ENCODE assay signal across 8 cellular contexts in the genomic region with DNA sequence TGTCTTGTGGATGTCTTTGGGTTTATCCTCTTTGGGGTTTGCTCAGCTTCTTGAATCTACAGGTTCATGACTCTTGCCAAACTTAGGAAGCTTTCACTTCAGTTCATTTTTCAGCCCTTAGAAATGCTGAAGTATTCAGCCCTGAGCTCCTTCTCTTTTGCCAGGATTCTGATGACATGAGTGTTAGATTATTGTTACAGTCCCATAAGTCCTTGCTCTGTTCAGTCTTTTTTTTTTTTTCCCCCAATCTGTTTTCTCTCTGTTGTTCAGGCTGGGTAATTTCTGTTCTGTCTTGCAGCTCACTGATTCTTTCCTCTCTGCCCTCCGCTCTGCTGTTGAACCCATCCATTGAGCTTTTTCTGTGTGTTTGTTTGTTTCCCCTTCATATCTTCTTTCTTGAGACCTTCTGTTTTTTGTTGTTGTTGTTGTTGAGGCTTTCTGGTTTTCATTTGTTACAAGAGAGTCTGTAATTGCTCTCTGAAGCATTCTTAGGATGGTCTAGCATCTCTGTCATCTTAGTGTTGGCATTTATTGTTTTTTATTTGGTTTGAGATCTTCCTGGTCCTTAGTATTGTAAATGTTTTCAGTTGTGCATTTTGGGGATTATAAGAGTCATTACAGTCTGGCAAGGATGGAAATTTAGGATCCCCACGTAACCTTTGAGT. TPM values are rescaled to one million over a fixed set of nuclear protein-coding genes. Genes with fewer than 3 reads are reported as not detected.
DNase-seq lines count a peak whose midpoint lies in the region; ATAC-seq and TF ChIP-seq lines count a peak whose summit lies in the region.
"Had no signal": no experiment of that assay in that cellular context is flagged by ENCODE, and none has a peak within 500 bp of the region (broad histone marks: within the 10 kb centered on the region; RNA-seq: fewer than 3 reads in every experiment).

No MANE protein-coding gene starts in this region.

- TF ChIP-seq CTCF in GM10248 (IDR thresholded peaks at IDR 0.05; ENCODE audit: control extremely low read depth, extremely low read depth, low read depth, missing control alignments), result no peak

- POLR2A ChIA-PET in GM10248 (lab: Yijun Ruan, JAX), result no interaction called here

- CTCF ChIA-PET in GM10248 (lab: Yijun Ruan, JAX), result interaction anchor here (1.8 to 2.5 kb wide), 3 partner anchors 8 to 14 kb away, joined by 9 to 10 read pairs (median 10); no protein-coding TSS in a partner anchor

- ATAC-seq in GM21515 (IDR thresholded peaks at IDR 0.05; ENCODE audit: unreplicated experiment), result no peak
- ATAC-seq in GM19452 (IDR thresholded peaks at IDR 0.05; ENCODE audit: unreplicated experiment), result no peak
- ATAC-seq: stimulated activated naive CD8-positive, alpha-beta T cell treated with anti-CD3 and anti-CD28 coated beads, Interleukin-15, amount 100 ng/mL, for 72 hours had no signal

- DNase-seq in HCEC 1CT (peak; percentile 55), astrocyte of the hippocampus (ENCODE audit: low read depth, low spot score) (peak; percentile 68), iris pigment epithelial cell (ENCODE audit: low read depth) (peak; percentile 78), GM10248 (ENCODE audit: extremely low spot score) (no peak)
- DNase-seq: stimulated activated naive CD8-positive, alpha-beta T cell treated with anti-CD3 and anti-CD28 coated beads, Interleukin-15, amount 100 ng/mL, for 72 hours had no signal

- H3K27ac ChIP-seq in temporal lobe (ENCODE audit: low read depth, low read length), result peak overlapping the region; percentile 78

RNA-seq across cellular contexts. Expression of a gene that starts 18.4 kb away (rescaled TPM):
- total RNA-seq in temporal lobe, result 86.8 TPM

RNA-seq across cellular contexts. Expression of a gene that starts 59.8 kb away (rescaled TPM):
- total RNA-seq in temporal lobe, result 51.4 TPM
